2 cellular contexts compared by ENCODE assay signal in the genomic region with DNA sequence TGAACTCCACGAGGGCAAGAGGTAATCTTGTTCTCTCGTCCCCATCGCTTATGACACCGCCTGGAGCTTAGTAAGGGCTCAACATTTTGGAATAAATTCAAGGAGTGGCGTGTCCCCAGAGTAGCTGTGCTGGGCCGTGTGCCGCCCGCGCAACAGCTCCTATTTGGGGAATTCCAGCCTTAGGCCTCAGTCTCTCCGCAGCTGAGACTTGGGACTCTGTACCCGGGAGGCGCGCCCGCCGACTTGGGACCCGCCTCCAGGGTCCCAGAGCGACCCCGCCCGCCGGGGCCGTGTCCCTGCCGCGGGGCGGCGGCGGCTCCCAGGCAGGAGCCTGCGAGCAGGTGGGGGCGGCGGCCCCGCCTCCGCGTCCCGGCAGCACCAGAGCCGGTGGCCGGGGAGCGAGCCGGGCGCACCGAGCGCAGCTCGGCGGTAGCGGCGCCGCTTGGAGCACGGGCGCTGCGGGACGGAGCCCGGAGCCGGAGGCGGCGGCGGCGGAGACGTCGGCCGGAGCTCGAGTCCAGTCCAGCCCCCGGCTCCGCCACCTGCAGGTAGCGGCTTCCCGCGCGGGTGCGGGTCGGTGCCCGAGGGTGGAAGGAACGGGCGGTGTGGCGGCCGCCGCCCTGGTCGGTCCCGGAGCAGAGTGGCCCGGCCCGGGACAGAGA.
TF ChIP-seq lines count a peak whose summit lies in the region.

A gene with protein sequence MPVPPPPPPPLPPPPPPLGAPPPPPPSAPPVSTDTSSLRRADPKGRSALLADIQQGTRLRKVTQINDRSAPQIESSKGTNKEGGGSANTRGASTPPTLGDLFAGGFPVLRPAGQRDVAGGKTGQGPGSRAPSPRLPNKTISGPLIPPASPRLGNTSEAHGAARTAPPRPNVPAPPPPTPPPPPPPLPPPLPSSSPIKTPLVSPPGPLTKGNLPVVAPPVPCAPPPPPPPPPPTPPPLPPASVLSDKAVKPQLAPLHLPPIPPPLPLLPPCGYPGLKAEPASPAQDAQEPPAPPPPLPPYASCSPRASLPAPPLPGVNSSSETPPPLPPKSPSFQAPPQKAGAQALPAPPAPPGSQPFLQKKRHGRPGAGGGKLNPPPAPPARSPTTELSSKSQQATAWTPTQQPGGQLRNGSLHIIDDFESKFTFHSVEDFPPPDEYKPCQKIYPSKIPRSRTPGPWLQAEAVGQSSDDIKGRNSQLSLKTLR (plus strand): TSS at position 378 of the 662 bp plus-strand sequence. CDS start 28,217 bp downstream, outside the sequence.

TF ChIP-seq in GM23338, 12 proteins besides CTCF, POLR2A, EP300 and RAD21 (continued from another document):
- TF ChIP-seq, protein P1, sequence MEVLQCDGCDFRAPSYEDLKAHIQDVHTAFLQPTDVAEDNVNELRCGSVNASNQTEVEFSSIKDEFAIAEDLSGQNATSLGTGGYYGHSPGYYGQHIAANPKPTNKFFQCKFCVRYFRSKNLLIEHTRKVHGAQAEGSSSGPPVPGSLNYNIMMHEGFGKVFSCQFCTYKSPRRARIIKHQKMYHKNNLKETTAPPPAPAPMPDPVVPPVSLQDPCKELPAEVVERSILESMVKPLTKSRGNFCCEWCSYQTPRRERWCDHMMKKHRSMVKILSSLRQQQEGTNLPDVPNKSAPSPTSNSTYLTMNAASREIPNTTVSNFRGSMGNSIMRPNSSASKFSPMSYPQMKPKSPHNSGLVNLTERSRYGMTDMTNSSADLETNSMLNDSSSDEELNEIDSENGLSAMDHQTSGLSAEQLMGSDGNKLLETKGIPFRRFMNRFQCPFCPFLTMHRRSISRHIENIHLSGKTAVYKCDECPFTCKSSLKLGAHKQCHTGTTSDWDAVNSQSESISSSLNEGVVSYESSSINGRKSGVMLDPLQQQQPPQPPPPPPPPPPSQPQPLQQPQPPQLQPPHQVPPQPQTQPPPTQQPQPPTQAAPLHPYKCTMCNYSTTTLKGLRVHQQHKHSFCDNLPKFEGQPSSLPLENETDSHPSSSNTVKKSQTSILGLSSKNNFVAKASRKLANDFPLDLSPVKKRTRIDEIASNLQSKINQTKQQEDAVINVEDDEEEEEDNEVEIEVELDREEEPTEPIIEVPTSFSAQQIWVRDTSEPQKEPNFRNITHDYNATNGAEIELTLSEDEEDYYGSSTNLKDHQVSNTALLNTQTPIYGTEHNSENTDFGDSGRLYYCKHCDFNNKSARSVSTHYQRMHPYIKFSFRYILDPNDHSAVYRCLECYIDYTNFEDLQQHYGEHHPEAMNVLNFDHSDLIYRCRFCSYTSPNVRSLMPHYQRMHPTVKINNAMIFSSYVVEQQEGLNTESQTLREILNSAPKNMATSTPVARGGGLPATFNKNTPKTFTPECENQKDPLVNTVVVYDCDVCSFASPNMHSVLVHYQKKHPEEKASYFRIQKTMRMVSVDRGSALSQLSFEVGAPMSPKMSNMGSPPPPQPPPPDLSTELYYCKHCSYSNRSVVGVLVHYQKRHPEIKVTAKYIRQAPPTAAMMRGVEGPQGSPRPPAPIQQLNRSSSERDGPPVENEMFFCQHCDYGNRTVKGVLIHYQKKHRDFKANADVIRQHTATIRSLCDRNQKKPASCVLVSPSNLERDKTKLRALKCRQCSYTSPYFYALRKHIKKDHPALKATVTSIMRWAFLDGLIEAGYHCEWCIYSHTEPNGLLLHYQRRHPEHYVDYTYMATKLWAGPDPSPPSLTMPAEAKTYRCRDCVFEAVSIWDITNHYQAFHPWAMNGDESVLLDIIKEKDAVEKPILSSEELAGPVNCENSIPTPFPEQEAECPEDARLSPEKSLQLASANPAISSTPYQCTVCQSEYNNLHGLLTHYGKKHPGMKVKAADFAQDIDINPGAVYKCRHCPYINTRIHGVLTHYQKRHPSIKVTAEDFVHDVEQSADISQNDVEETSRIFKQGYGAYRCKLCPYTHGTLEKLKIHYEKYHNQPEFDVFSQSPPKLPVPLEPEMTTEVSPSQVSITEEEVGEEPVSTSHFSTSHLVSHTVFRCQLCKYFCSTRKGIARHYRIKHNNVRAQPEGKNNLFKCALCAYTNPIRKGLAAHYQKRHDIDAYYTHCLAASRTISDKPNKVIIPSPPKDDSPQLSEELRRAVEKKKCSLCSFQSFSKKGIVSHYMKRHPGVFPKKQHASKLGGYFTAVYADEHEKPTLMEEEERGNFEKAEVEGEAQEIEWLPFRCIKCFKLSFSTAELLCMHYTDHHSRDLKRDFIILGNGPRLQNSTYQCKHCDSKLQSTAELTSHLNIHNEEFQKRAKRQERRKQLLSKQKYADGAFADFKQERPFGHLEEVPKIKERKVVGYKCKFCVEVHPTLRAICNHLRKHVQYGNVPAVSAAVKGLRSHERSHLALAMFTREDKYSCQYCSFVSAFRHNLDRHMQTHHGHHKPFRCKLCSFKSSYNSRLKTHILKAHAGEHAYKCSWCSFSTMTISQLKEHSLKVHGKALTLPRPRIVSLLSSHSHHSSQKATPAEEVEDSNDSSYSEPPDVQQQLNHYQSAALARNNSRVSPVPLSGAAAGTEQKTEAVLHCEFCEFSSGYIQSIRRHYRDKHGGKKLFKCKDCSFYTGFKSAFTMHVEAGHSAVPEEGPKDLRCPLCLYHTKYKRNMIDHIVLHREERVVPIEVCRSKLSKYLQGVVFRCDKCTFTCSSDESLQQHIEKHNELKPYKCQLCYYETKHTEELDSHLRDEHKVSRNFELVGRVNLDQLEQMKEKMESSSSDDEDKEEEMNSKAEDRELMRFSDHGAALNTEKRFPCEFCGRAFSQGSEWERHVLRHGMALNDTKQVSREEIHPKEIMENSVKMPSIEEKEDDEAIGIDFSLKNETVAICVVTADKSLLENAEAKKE (CRISPR knock-in tag; IDR thresholded peaks at IDR 0.05), result no peak
- TF ChIP-seq NANOG (IDR thresholded peaks at IDR 0.05; ENCODE audit: borderline replicate concordance), result no peak

TF ChIP-seq in SK-N-SH, 30 proteins besides CTCF, POLR2A, EP300 and RAD21 (continued from another document):
- TF ChIP-seq, protein P2, sequence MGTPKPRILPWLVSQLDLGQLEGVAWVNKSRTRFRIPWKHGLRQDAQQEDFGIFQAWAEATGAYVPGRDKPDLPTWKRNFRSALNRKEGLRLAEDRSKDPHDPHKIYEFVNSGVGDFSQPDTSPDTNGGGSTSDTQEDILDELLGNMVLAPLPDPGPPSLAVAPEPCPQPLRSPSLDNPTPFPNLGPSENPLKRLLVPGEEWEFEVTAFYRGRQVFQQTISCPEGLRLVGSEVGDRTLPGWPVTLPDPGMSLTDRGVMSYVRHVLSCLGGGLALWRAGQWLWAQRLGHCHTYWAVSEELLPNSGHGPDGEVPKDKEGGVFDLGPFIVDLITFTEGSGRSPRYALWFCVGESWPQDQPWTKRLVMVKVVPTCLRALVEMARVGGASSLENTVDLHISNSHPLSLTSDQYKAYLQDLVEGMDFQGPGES (IDR thresholded peaks at IDR 0.05; ENCODE audit: low read depth, low read length), result no peak
- TF ChIP-seq RFX5 (IDR thresholded peaks at IDR 0.05; ENCODE audit: low read length) (no peak), FOSL2 (IDR thresholded peaks at IDR 0.05; ENCODE audit: borderline replicate concordance, low read depth) (no peak), SMC3 (IDR thresholded peaks at IDR 0.05; ENCODE audit: low read depth, low read length) (no peak), RXRA (IDR thresholded peaks at IDR 0.05; ENCODE audit: borderline replicate concordance, low read depth) (no peak), TEAD4 (IDR thresholded peaks at IDR 0.05; ENCODE audit: borderline replicate concordance, insufficient read depth) (no peak), ELF1 (IDR thresholded peaks at IDR 0.05) (no peak)
- TF ChIP-seq, protein P3, sequence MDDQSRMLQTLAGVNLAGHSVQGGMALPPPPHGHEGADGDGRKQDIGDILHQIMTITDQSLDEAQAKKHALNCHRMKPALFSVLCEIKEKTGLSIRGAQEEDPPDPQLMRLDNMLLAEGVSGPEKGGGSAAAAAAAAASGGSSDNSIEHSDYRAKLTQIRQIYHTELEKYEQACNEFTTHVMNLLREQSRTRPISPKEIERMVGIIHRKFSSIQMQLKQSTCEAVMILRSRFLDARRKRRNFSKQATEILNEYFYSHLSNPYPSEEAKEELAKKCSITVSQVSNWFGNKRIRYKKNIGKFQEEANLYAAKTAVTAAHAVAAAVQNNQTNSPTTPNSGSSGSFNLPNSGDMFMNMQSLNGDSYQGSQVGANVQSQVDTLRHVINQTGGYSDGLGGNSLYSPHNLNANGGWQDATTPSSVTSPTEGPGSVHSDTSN (IDR thresholded peaks at IDR 0.05), result no peak
